Comparison of ENCODE assay signal across 8 cellular contexts in the genomic region with DNA sequence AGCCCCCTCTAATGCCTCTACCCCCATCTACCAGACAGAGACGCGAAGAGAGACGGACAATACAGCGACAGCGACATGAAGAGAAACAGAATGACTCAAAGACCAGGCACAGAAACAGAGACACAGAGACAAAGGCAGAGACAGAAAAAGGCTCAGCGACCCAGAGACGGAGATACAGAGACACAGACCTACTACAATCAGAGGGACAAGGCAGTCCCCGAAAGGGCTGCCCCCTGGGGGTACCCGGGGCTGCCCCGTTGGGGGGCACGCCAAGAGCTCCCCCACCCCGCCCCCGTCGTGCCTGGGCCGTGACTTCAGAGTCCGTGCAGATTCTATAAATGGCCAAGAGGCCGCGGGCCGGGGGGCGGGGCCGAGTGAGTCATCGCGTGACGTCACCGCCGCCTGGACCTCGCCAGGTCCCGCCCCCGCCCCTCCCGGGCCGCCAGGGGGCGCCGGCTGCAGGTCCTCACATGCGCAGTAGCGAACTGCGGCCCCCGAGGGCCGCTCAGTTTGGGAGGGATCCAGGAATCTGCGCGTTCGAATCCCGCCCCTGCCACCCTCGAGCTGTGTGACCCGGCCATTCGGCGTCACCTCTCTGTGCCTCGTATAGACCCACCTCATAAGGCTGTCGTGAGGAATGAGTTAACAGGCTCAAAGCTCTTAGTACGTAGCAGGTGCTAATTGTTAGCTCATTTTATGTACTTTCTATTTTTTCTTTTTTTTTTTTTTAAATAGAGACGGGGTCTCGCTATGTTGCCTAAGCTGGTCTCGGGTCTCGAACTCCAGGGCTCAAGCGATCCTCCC. TPM values are rescaled to one million over a fixed set of nuclear protein-coding genes. Genes with fewer than 3 reads are reported as not detected.
DNase-seq lines count a peak whose midpoint lies in the region; ATAC-seq, FAIRE-seq and TF ChIP-seq lines count a peak whose summit lies in the region.

No MANE protein-coding gene starts in this region.

- dilution Hi-C loops in keratinocyte (cut with MboI; ENCODE audit: extremely low pct_ligation_motif_present, low sequenced_read_pairs) = no loop called here

- H3K9ac ChIP-seq in keratinocyte (ENCODE audit: control insufficient read depth, extremely low read depth, insufficient read depth, low read length) = peak overlapping the region; percentile 1

- peak overlapping the region; percentile 49 for H2AFZ ChIP-seq in keratinocyte (ENCODE audit: control insufficient read depth, low read length)

- peaks cover 12% of the 10 kb centered on the region for H3K27me3 ChIP-seq in keratinocyte (ENCODE audit: control insufficient read depth, extremely low read depth, insufficient read depth, low read length)

- TF ChIP-seq CTCF in HFF-Myc (IDR thresholded peaks at IDR 0.05; ENCODE audit: low read depth, low read length, missing control alignments) (peak; percentile 96), keratinocyte (optimal IDR thresholded peaks at IDR 0.05 in 1 of 3, IDR thresholded peaks at IDR 0.05 in 1 of 3, conservative IDR thresholded peaks at IDR 0.05 in 1 of 3; ENCODE audit: extremely low read depth in 1 of 3, insufficient read depth in 2 of 3, low read length in 3 of 3) (peak; percentile 62 to 84 (median 77))

- no peaks in the 10 kb centered on the region for H3K79me2 ChIP-seq in keratinocyte (ENCODE audit: control insufficient read depth, insufficient read depth, low read length)

- DNase-seq in Daoy (ENCODE audit: low read depth) = peak; percentile 94
- DNase-seq in HFF-Myc (ENCODE audit: extremely low read depth, low read depth) = peak; percentile 38
- DNase-seq in NCI-H2196 (lab: John Stamatoyannopoulos, UW; ENCODE audit: unreplicated experiment) = peak; percentile 92
- DNase-seq in activated CD4-positive, CD25-positive, alpha-beta regulatory T cell treated with anti-CD3 and anti-CD28 coated beads, Interleukin-2, amount 50 U/mL, for 16 hours (ENCODE audit: low read depth, low spot score) = peak; percentile 67
- peak in 59 of 61 donors; percentile 5 to 89 (median 67) for DNase-seq in caudate nucleus (lab: John Stamatoyannopoulos, UW)
- DNase-seq in keratinocyte (ENCODE audit: low read depth, low spot score) = no peak
- peak; percentile 65 to 85 for DNase-seq in stimulated activated CD4-positive, alpha-beta T cell treated with anti-CD3 and anti-CD28 coated beads, Interleukin-12 subunit alpha, Interleukin-12 subunit beta, amount 100 ng/mL, for 24 hours (ENCODE audit: low read depth in 2 of 2)

- H3K27ac ChIP-seq in caudate nucleus (ENCODE audit: low read depth, low read length) (peak overlapping the region; percentile 68), keratinocyte (ENCODE audit: control insufficient read depth, insufficient read depth, low read length) (peak overlapping the region; percentile 22)

- no peak for ATAC-seq in GM18511 (IDR thresholded peaks at IDR 0.05; ENCODE audit: unreplicated experiment)

- H3K4me3 ChIP-seq in HFF-Myc (replicated peaks; ENCODE audit: low read depth, low read length) (no peak overlapping the region), keratinocyte (ENCODE audit: control insufficient read depth in 2 of 3, extremely low read depth in 1 of 3, insufficient read depth in 2 of 3, low read depth in 1 of 3, low read length in 3 of 3) (peak overlapping the region in 1 of 3 experiments; percentile 29)

- H3K9me1 ChIP-seq in keratinocyte (ENCODE audit: control insufficient read depth, extremely low read depth, insufficient read depth, low read length) = no peaks in the 10 kb centered on the region

- FAIRE-seq in keratinocyte (lab: Jason Lieb, UNC) = no peak

- H3K4me1 ChIP-seq in keratinocyte (ENCODE audit: control insufficient read depth, extremely low read depth, insufficient read depth, low read length) = peaks cover 14% of the 10 kb centered on the region

- H3K9me3 ChIP-seq in keratinocyte (ENCODE audit: control insufficient read depth, low read depth, low read length) = no peaks in the 10 kb centered on the region

- H4K20me1 ChIP-seq in keratinocyte (ENCODE audit: control insufficient read depth, extremely low read depth, insufficient read depth, low read length) = no peaks in the 10 kb centered on the region

- H3K4me2 ChIP-seq in keratinocyte (ENCODE audit: control insufficient read depth, extremely low read depth, insufficient read depth, low read depth, low read length) = peak overlapping the region; percentile 62

- H3K36me3 ChIP-seq in keratinocyte (ENCODE audit: control insufficient read depth in 2 of 2, extremely low read depth in 1 of 2, insufficient read depth in 2 of 2, low read length in 2 of 2) = no peaks in the 10 kb centered on the region

RNA-seq across cellular contexts. Expression of gene CNN1, which starts 2.7 kb away (rescaled TPM):
- total RNA-seq in Daoy (2014; rRNA removed; shearing (Covaris generic)) = 7.2 and 9.3 TPM in 2 replicates
- polyA plus RNA-seq in keratinocyte = 0.16 TPM in 1 of 3 replicates, not detected in the others
- polyA plus RNA-seq in keratinocyte (2011; ENCODE audit: low read depth) = not detected
- 0.08 and 0.24 TPM in 2 replicates for polyA plus RNA-seq in keratinocyte (2011; cell fraction: cytosol; rRNA removed)
- not detected in 2 replicates for polyA plus RNA-seq in keratinocyte (2011; cell fraction: nucleus; rRNA removed)
- polyA plus RNA-seq in keratinocyte (2012; ENCODE audit: low replicate concordance) = not detected in 2 replicates
- not detected in 3 replicates for polyA minus RNA-seq in keratinocyte
- polyA minus RNA-seq in keratinocyte (2011; cell fraction: cytosol; rRNA and poly(A)+ RNA removed) = not detected
- not detected in 2 replicates for polyA minus RNA-seq in keratinocyte (2011; cell fraction: nucleus; rRNA and poly(A)+ RNA removed)

RNA-seq across cellular contexts. Expression of gene ECSIT, which starts 7.1 kb away (rescaled TPM):
- total RNA-seq in Daoy (2014; rRNA removed; shearing (Covaris generic)) = 66.3 and 96.0 TPM in 2 replicates
- polyA plus RNA-seq in keratinocyte = 16.0 to 18.8 TPM (median 18.3 TPM) in 3 replicates
- 19.1 TPM for polyA plus RNA-seq in keratinocyte (2011; ENCODE audit: low read depth)
- 14.2 and 18.8 TPM in 2 replicates for polyA plus RNA-seq in keratinocyte (2011; cell fraction: cytosol; rRNA removed)
- polyA plus RNA-seq in keratinocyte (2011; cell fraction: nucleus; rRNA removed) = 12.8 and 18.6 TPM in 2 replicates
- polyA plus RNA-seq in keratinocyte (2012; ENCODE audit: low replicate concordance) = 16.7 and 20.2 TPM in 2 replicates
- polyA minus RNA-seq in keratinocyte = 20.1 to 35.4 TPM (median 26.3 TPM) in 3 replicates
- polyA minus RNA-seq in keratinocyte (2011; cell fraction: cytosol; rRNA and poly(A)+ RNA removed) = 40.9 TPM
- 3.8 and 6.9 TPM in 2 replicates for polyA minus RNA-seq in keratinocyte (2011; cell fraction: nucleus; rRNA and poly(A)+ RNA removed)

RNA-seq across cellular contexts. Expression of gene ELOF1, which starts 23.0 kb away (rescaled TPM):
- 79.0 and 99.9 TPM in 2 replicates for total RNA-seq in Daoy (2014; rRNA removed; shearing (Covaris generic))
- polyA plus RNA-seq in keratinocyte = 45.3 to 96.1 TPM (median 47.5 TPM) in 3 replicates
- 5.4 TPM for polyA plus RNA-seq in keratinocyte (2011; ENCODE audit: low read depth)
- 44.8 and 93.3 TPM in 2 replicates for polyA plus RNA-seq in keratinocyte (2011; cell fraction: cytosol; rRNA removed)
- polyA plus RNA-seq in keratinocyte (2011; cell fraction: nucleus; rRNA removed) = 27.4 and 28.4 TPM in 2 replicates
- 55.2 and 83.6 TPM in 2 replicates for polyA plus RNA-seq in keratinocyte (2012; ENCODE audit: low replicate concordance)
- polyA minus RNA-seq in keratinocyte = 29.4 to 68.5 TPM (median 33.1 TPM) in 3 replicates
- 41.2 TPM for polyA minus RNA-seq in keratinocyte (2011; cell fraction: cytosol; rRNA and poly(A)+ RNA removed)
- polyA minus RNA-seq in keratinocyte (2011; cell fraction: nucleus; rRNA and poly(A)+ RNA removed) = 12.7 and 13.0 TPM in 2 replicates

RNA-seq across cellular contexts. Expression of gene ZNF653, which starts 30.4 kb away (rescaled TPM):
- total RNA-seq in Daoy (2014; rRNA removed; shearing (Covaris generic)) = 6.3 and 10.3 TPM in 2 replicates
- polyA plus RNA-seq in keratinocyte = 3.7 to 5.8 TPM (median 3.8 TPM) in 3 replicates
- 2.4 TPM for polyA plus RNA-seq in keratinocyte (2011; ENCODE audit: low read depth)
- polyA plus RNA-seq in keratinocyte (2011; cell fraction: cytosol; rRNA removed) = 2.6 and 3.6 TPM in 2 replicates
- 7.2 and 13.2 TPM in 2 replicates for polyA plus RNA-seq in keratinocyte (2011; cell fraction: nucleus; rRNA removed)
- 3.7 and 4.8 TPM in 2 replicates for polyA plus RNA-seq in keratinocyte (2012; ENCODE audit: low replicate concordance)
- 1.4 to 3.6 TPM (median 3.1 TPM) in 3 replicates for polyA minus RNA-seq in keratinocyte
- not detected for polyA minus RNA-seq in keratinocyte (2011; cell fraction: cytosol; rRNA and poly(A)+ RNA removed)
- 0.78 and 2.6 TPM in 2 replicates for polyA minus RNA-seq in keratinocyte (2011; cell fraction: nucleus; rRNA and poly(A)+ RNA removed)

RNA-seq across cellular contexts. Expression of gene ACP5, which starts 41.5 kb away (rescaled TPM):
- 0.45 and 0.97 TPM in 2 replicates for total RNA-seq in Daoy (2014; rRNA removed; shearing (Covaris generic))
- 10.3 to 35.5 TPM (median 15.0 TPM) in 3 replicates for polyA plus RNA-seq in keratinocyte
- polyA plus RNA-seq in keratinocyte (2011; ENCODE audit: low read depth) = 2.5 TPM
- 9.9 and 12.0 TPM in 2 replicates for polyA plus RNA-seq in keratinocyte (2011; cell fraction: cytosol; rRNA removed)
- 12.5 and 18.0 TPM in 2 replicates for polyA plus RNA-seq in keratinocyte (2011; cell fraction: nucleus; rRNA removed)
- 3.9 and 8.7 TPM in 2 replicates for polyA plus RNA-seq in keratinocyte (2012; ENCODE audit: low replicate concordance)
- polyA minus RNA-seq in keratinocyte = 5.9 to 24.7 TPM (median 9.1 TPM) in 3 replicates
- polyA minus RNA-seq in keratinocyte (2011; cell fraction: cytosol; rRNA and poly(A)+ RNA removed) = 11.7 TPM
- polyA minus RNA-seq in keratinocyte (2011; cell fraction: nucleus; rRNA and poly(A)+ RNA removed) = 8.8 and 13.3 TPM in 2 replicates
